9 cellular contexts compared by ENCODE assay signal in the genomic region with DNA sequence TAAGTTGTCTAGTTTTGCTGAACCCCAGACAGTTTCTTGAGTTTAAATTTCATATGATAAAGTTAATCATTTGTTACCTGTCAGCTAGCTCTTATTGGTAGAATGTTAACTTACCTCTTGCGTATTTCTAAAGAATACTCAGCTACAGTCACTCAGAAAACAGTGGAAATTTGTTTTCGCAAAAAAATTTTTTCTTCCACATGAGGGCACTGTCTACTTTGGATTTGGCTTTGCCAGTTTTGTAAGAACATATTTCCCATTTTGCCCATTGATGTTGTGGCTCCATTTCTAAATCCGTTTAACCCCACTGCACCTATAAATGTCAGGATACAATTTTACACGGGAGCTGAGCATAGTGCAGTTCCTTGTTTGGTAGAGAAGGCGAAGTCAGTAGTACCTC. TPM values are rescaled to one million over a fixed set of nuclear protein-coding genes. Genes with fewer than 3 reads are reported as not detected.
DNase-seq lines count a peak whose midpoint lies in the region; ATAC-seq and TF ChIP-seq lines count a peak whose summit lies in the region.
"Had no signal": no experiment of that assay in that cellular context is flagged by ENCODE, and none has a peak within 500 bp of the region (broad histone marks: within the 10 kb centered on the region; RNA-seq: fewer than 3 reads in every experiment).

No MANE protein-coding gene starts in this region.

- no peak overlapping the region for H3K4me2 ChIP-seq in osteoblast (ENCODE audit: insufficient read depth, low read length)

- no peaks in the 10 kb centered on the region for H3K9me3 ChIP-seq in osteoblast (ENCODE audit: low read depth, low read length)
- peaks cover 0 to 6% (median 0%) of the 10 kb centered on the region in 3 donors for H3K9me3 ChIP-seq in gastroesophageal sphincter

- no peak overlapping the region for H3K27ac ChIP-seq in osteoblast (ENCODE audit: low read depth, low read length)
- no peak overlapping the region for H3K27ac ChIP-seq in gastroesophageal sphincter

- H3K4me1 ChIP-seq in osteoblast (ENCODE audit: insufficient read depth, low read length) (no peaks in the 10 kb centered on the region), gastroesophageal sphincter (no peaks in the 10 kb centered on the region)

- no peak overlapping the region for H3K27ac Mint-ChIP-seq in chondrocyte (ENCODE audit: unreplicated experiment)
- H3K27ac Mint-ChIP-seq: stimulated activated naive CD8-positive, alpha-beta T cell treated with anti-CD3 and anti-CD28 coated beads, Interleukin-15, Interleukin-2, amounts not matched to agents 100 ng/mL and 50 ng/mL, for 24 hours had no signal

- H3K27me3 ChIP-seq in osteoblast (ENCODE audit: insufficient read depth, low read length) (peaks cover 15% of the 10 kb centered on the region), gastroesophageal sphincter (no peaks in the 10 kb centered on the region)

- TF ChIP-seq POLR2A in NB4 (IDR thresholded peaks at IDR 0.05; ENCODE audit: extremely low read depth, insufficient read length) (no peak), gastroesophageal sphincter (IDR thresholded peaks at IDR 0.05) (no peak)

- H3K4me1 Mint-ChIP-seq in chondrocyte (ENCODE audit: low read depth): no peaks in the 10 kb centered on the region

- WGBS in gastroesophageal sphincter (ENCODE audit: low coverage in 1 of 2), 2 donors: 47 to 59% methylated on average over 3 to 4 of the region's 5 CpGs

- no peak for TF ChIP-seq EP300 in gastroesophageal sphincter (IDR thresholded peaks at IDR 0.05)

- no peaks in the 10 kb centered on the region for H4K20me1 ChIP-seq in osteoblast (ENCODE audit: insufficient read depth, low read length)

- no peaks in the 10 kb centered on the region for H3K36me3 Mint-ChIP-seq in chondrocyte (ENCODE audit: low read depth)

- no peak overlapping the region for H3K4me3 ChIP-seq in NB4 (ENCODE audit: low read depth, low read length)
- no peak overlapping the region for H3K4me3 ChIP-seq in osteoblast (ENCODE audit: insufficient read depth, low read length)
- H3K4me3 ChIP-seq in gastroesophageal sphincter: no peak overlapping the region

- ATAC-seq in HG03571 (IDR thresholded peaks at IDR 0.05; ENCODE audit: unreplicated experiment) (no peak), gastroesophageal sphincter (no peak)

- no peaks in the 10 kb centered on the region for H3K36me3 ChIP-seq in osteoblast (ENCODE audit: insufficient read depth, low read length)
- no peaks in the 10 kb centered on the region for H3K36me3 ChIP-seq in gastroesophageal sphincter

- peaks cover 58% of the 10 kb centered on the region for H3K27me3 Mint-ChIP-seq in chondrocyte (ENCODE audit: low read depth)

- H3K9me3 Mint-ChIP-seq in chondrocyte (ENCODE audit: low read depth): no peaks in the 10 kb centered on the region
- H3K9me3 Mint-ChIP-seq: stimulated activated naive CD8-positive, alpha-beta T cell treated with anti-CD3 and anti-CD28 coated beads, Interleukin-15, Interleukin-2, amounts not matched to agents 100 ng/mL and 50 ng/mL, for 24 hours had no signal

- TF ChIP-seq CTCF in NB4 (IDR thresholded peaks at IDR 0.05; ENCODE audit: low read depth, low read length) (peak; percentile 21), chondrocyte (IDR thresholded peaks at IDR 0.05) (peak; percentile 70), osteoblast (IDR thresholded peaks at IDR 0.05; ENCODE audit: extremely low read depth, low read depth, low read length) (peak; percentile 46), gastroesophageal sphincter (IDR thresholded peaks at IDR 0.05) (no peak)

- DNase-seq in NCI-H1417 (lab: John Stamatoyannopoulos, UW): peak in 2 of 3 experiments; percentile 9 to 52
- no peak for DNase-seq in NCI-H1417 treated with DMSO at 0.1 percent for 48 hours (lab: John Stamatoyannopoulos, UW)
- peak; percentile 35 for DNase-seq in NB4 (ENCODE audit: low read depth)
- DNase-seq in chondrocyte (ENCODE audit: low spot score): no peak
- DNase-seq in osteoblast (ENCODE audit: insufficient read length, low spot score, missing footprints): peak; percentile 51
- DNase-seq in activated T-cell treated with anti-CD3 and anti-CD28 coated beads, Interleukin-2, amount 50 U/mL, for 1 hour: no peak

- no peak overlapping the region for H3K4me3 Mint-ChIP-seq in chondrocyte (ENCODE audit: unreplicated experiment)
- H3K4me3 Mint-ChIP-seq: stimulated activated naive CD8-positive, alpha-beta T cell treated with anti-CD3 and anti-CD28 coated beads, Interleukin-15, Interleukin-2, amounts not matched to agents 100 ng/mL and 50 ng/mL, for 24 hours had no signal

- no peak overlapping the region for H2AFZ ChIP-seq in osteoblast (ENCODE audit: low read length)

- no peaks in the 10 kb centered on the region for H3K79me2 ChIP-seq in osteoblast (ENCODE audit: insufficient read depth, low read length)

RNA-seq across cellular contexts. Expression of gene GCFC2, which starts 19.1 kb away (rescaled TPM):
- total RNA-seq in chondrocyte: 9.2 to 15.0 TPM (median 10.7 TPM) in 3 replicates
- 19.5 and 22.1 TPM in 2 replicates for total RNA-seq in osteoblast
- 10 to 100 TPM; 14.2 to 33.6 (median 22.8) TPM for total RNA-seq in gastroesophageal sphincter

Comparison
In these comparisons a context has a peak if more than half of its experiments do, and no peak if none do; other contexts are left out.
1. DNase-seq: peak in NCI-H1417 (2 of 3), NB4 (single experiment) and osteoblast (single experiment); none in NCI-H1417 treated with DMSO at 0.1 percent for 48 hours (single experiment), chondrocyte (single experiment) and activated T-cell treated with anti-CD3 and anti-CD28 coated beads, Interleukin-2, amount 50 U/mL, for 1 hour (single experiment).
2. CTCF ChIP-seq: peak in NB4 (single experiment), chondrocyte (single experiment) and osteoblast (single experiment); none in gastroesophageal sphincter (0 of 4).